8 cellular contexts compared by ENCODE assay signal in genomic region chr14:59126714-59127436, GRCh38.
DNase-seq lines count a peak whose midpoint lies in the region; ATAC-seq, FAIRE-seq and TF ChIP-seq lines count a peak whose summit lies in the region.

No MANE protein-coding gene starts in this region.

- H3K4me3 Mint-ChIP-seq in CD4-positive, alpha-beta memory T cell: no peak overlapping the region

- no peak overlapping the region for H3K27ac ChIP-seq in CD4-positive, alpha-beta memory T cell (ENCODE audit: low read depth, low read length)
- no peak overlapping the region for H3K27ac ChIP-seq in GM12878 (ENCODE audit: control insufficient read depth, insufficient read depth)
- no peak overlapping the region for H3K27ac ChIP-seq in smooth muscle cell (ENCODE audit: low read depth)

- no peaks in the 10 kb centered on the region for H3K9me3 ChIP-seq in CD4-positive, alpha-beta memory T cell (ENCODE audit: control insufficient read depth in 1 of 2, low read length in 2 of 2)
- no peaks in the 10 kb centered on the region for H3K9me3 ChIP-seq in GM12878 (replicated peaks; ENCODE audit: control insufficient read depth, insufficient read depth, low read length)
- H3K9me3 ChIP-seq in smooth muscle cell (replicated peaks; ENCODE audit: low read depth): no peaks in the 10 kb centered on the region

- H4K20me1 ChIP-seq in GM12878 (ENCODE audit: control insufficient read depth, insufficient read depth): no peaks in the 10 kb centered on the region; the same call in 1 of the 2 replicates
- no peaks in the 10 kb centered on the region for H4K20me1 ChIP-seq in smooth muscle cell (ENCODE audit: low read depth)

- no peak overlapping the region for H2AFZ ChIP-seq in GM12878 (ENCODE audit: control insufficient read depth, low read depth, low read length)
- H2AFZ ChIP-seq in smooth muscle cell (ENCODE audit: low read depth): no peak overlapping the region

- SMC1A ChIA-PET in GM12878 (lab: Charles Lee; ENCODE audit: uncharacterized antibody, unreplicated experiment): interaction anchor here (0.9 to 7.5 kb wide), 17 partner anchors 9 to 625 kb away, joined by 3 to 104 read pairs (median 3); partner anchors contain the start of gene DAAM1

- H3K36me3 ChIP-seq in CD4-positive, alpha-beta memory T cell (ENCODE audit: insufficient read depth, low read length): no peaks in the 10 kb centered on the region
- H3K36me3 ChIP-seq in GM12878 (ENCODE audit: control insufficient read depth in 2 of 2, insufficient read depth in 2 of 2, low read length in 1 of 2) (no peaks in the 10 kb centered on the region), smooth muscle cell (ENCODE audit: low read depth) (no peaks in the 10 kb centered on the region)

- TF ChIP-seq RAD21 in GM12878 (IDR thresholded peaks at IDR 0.05; ENCODE audit: insufficient read depth, low read depth, low read length): peak; percentile 94

- ATAC-seq in GM18511 (IDR thresholded peaks at IDR 0.05; ENCODE audit: unreplicated experiment): peak; percentile 80
- ATAC-seq in GM12878: peak; percentile 92

- CTCF ChIA-PET in CD4-positive, alpha-beta memory T cell (lab: Charles Lee; ENCODE audit: partially characterized antibody): interaction anchor here (0.7 to 5.0 kb wide), 14 partner anchors 9 to 626 kb away, joined by 3 to 78 read pairs (median 3); partner anchors contain the start of genes CCDC175 and DAAM1
- CTCF ChIA-PET in GM12878 (lab: Yijun Ruan, JAX): interaction anchor here (0.8 to 4.7 kb wide), 14 partner anchors 8 to 626 kb away, joined by 3 to 99 read pairs (median 5); no protein-coding TSS in a partner anchor

- peak in 4 of 5 donors; percentile 55 to 62 (median 61) for DNase-seq in CD4-positive, alpha-beta memory T cell
- peak; percentile 63 for DNase-seq in HT1080 (ENCODE audit: low read depth)
- DNase-seq in NOMO-1 treated with DMSO at 0.1 percent for 48 hours (lab: John Stamatoyannopoulos, UW; ENCODE audit: unreplicated experiment): peak; percentile 56
- DNase-seq in GM12878 (ENCODE audit: low read depth, low spot score): no peak
- peak; percentile 19 for DNase-seq in iPS DF 4.7 (ENCODE audit: extremely low read depth, low spot score)
- no peak for DNase-seq in smooth muscle cell (lab: John Stamatoyannopoulos, UW; ENCODE audit: unreplicated experiment)
- no peak for DNase-seq in GF-D8 (lab: John Stamatoyannopoulos, UW)

- H3K4me1 ChIP-seq in CD4-positive, alpha-beta memory T cell (ENCODE audit: insufficient read depth, low read length): no peaks in the 10 kb centered on the region
- H3K4me1 ChIP-seq in GM12878 (ENCODE audit: control insufficient read depth, insufficient read depth, low read length) (no peaks in the 10 kb centered on the region), smooth muscle cell (ENCODE audit: low read depth) (no peaks in the 10 kb centered on the region)

- H3K27me3 Mint-ChIP-seq in CD4-positive, alpha-beta memory T cell: peaks cover 13 to 19% of the 10 kb centered on the region in 2 donors

- no peaks in the 10 kb centered on the region for H3K27me3 ChIP-seq in CD4-positive, alpha-beta memory T cell (ENCODE audit: insufficient read depth, low read length)
- no peaks in the 10 kb centered on the region for H3K27me3 ChIP-seq in GM12878 (replicated peaks in 1 of 2; ENCODE audit: control insufficient read depth in 2 of 2, insufficient read depth in 2 of 2, low read length in 1 of 2)
- no peaks in the 10 kb centered on the region for H3K27me3 ChIP-seq in smooth muscle cell (ENCODE audit: low read depth)

- peak; percentile 64 to 87 (median 64) for TF ChIP-seq CTCF in GM12878 (IDR thresholded peaks at IDR 0.05 in 2 of 3, conservative IDR thresholded peaks at IDR 0.05 in 1 of 3; ENCODE audit: control insufficient read depth in 2 of 3, extremely low read depth in 1 of 3, insufficient read depth in 1 of 3, low read depth in 3 of 3, low read length in 3 of 3)
- peak; percentile 88 for TF ChIP-seq CTCF in smooth muscle cell (IDR thresholded peaks at IDR 0.05; ENCODE audit: borderline replicate concordance, insufficient read depth, poor library complexity, severe bottlenecking)

- intact Hi-C loops in CD4-positive, alpha-beta memory T cell (cut with micrococcal nuclease): loop anchor here (1.0 to 10.0 kb wide), 6 partner anchors 62 to 1057 kb away; partner anchors contain the start of gene CCDC175
- intact Hi-C loops in GM12878 (cut with micrococcal nuclease; ENCODE audit: unreplicated experiment): loop anchor here (1.0 to 2.0 kb wide), 6 partner anchors 128 to 449 kb away; partner anchors contain the start of gene CCDC175

- H3K4me1 Mint-ChIP-seq in CD4-positive, alpha-beta memory T cell: peaks cover 0 to 3% (median 0%) of the 10 kb centered on the region in 4 donors

- no peaks in the 10 kb centered on the region for H3F3A ChIP-seq in smooth muscle cell (ENCODE audit: low read depth)

- H3K4me2 ChIP-seq in GM12878 (ENCODE audit: control insufficient read depth, insufficient read depth) (no peak overlapping the region), smooth muscle cell (no peak overlapping the region)

- RAD21 ChIA-PET in GM12878 (lab: Charles Lee; ENCODE audit: unreplicated experiment): interaction anchor here (0.6 to 4.5 kb wide), 5 partner anchors 63 to 317 kb away, joined by 3 to 45 read pairs (median 8); no protein-coding TSS in a partner anchor

- WGBS in GM12878 (ENCODE audit: insufficient coverage, insufficient replicate concordance, low lambda C conversion rate, missing lambda C conversion rate): 26% methylated on average over 4 of the region's 4 CpGs
- WGBS in smooth muscle cell (ENCODE audit: low lambda C conversion rate): 42% methylated on average over 4 of the region's 4 CpGs

- TF ChIP-seq EP300 in GM12878 (IDR thresholded peaks at IDR 0.05; ENCODE audit: borderline replicate concordance in 1 of 2, control insufficient read depth in 1 of 2, low read depth in 2 of 2, low read length in 2 of 2): no peak

- H3K36me3 Mint-ChIP-seq in CD4-positive, alpha-beta memory T cell: no peaks in the 10 kb centered on the region

- no peak for TF ChIP-seq POLR2A in GM12878 (IDR thresholded peaks at IDR 0.05; ENCODE audit: low read depth, low read length)

- H3K27ac Mint-ChIP-seq in CD4-positive, alpha-beta memory T cell: no peak overlapping the region

- H3K9me3 Mint-ChIP-seq in CD4-positive, alpha-beta memory T cell: no peaks in the 10 kb centered on the region

- no peak overlapping the region for H3K4me3 ChIP-seq in CD4-positive, alpha-beta memory T cell (ENCODE audit: low read length in 2 of 2)
- H3K4me3 ChIP-seq in GM12878: no peak overlapping the region
- no peak overlapping the region for H3K4me3 ChIP-seq in smooth muscle cell

- in situ Hi-C loops in GM12878 (cut with MboI): loop anchor here (5.0 kb wide), 2 partner anchors 315 to 450 kb away; partner anchors contain the start of gene CCDC175

- H3K79me2 ChIP-seq in GM12878 (ENCODE audit: control insufficient read depth, insufficient read depth, low read length): no peaks in the 10 kb centered on the region
- H3K79me2 ChIP-seq in smooth muscle cell (ENCODE audit: low read depth): no peaks in the 10 kb centered on the region

- H3K9ac ChIP-seq in GM12878 (ENCODE audit: control insufficient read depth, insufficient read depth, low read length) (no peak overlapping the region), smooth muscle cell (ENCODE audit: low read depth) (no peak overlapping the region)

- peak; percentile 99 for FAIRE-seq in GM12878 (lab: Jason Lieb, UNC)

- BruUV-seq in GM12878 (replicated peaks; lab: Mats Ljungman, UMichigan): no TSS peak

- POLR2A ChIA-PET in CD4-positive, alpha-beta memory T cell (lab: Charles Lee; ENCODE audit: partially characterized antibody): interaction anchor here (1.0 kb wide), 1 partner anchor 62 kb away, joined by 3 read pairs; no protein-coding TSS in a partner anchor
- POLR2A ChIA-PET in GM12878 (lab: Charles Lee): no interaction called here

TF ChIP-seq in GM12878, 131 proteins besides CTCF, POLR2A, EP300 and RAD21:
- TF ChIP-seq CHD4 (IDR thresholded peaks at IDR 0.05) (no peak), HDAC6 (IDR thresholded peaks at IDR 0.05; ENCODE audit: unreplicated experiment) (no peak), PAX5 (IDR thresholded peaks at IDR 0.05; ENCODE audit: borderline replicate concordance, low read depth, low read length) (no peak), CREM (IDR thresholded peaks at IDR 0.05; ENCODE audit: low read depth) (no peak), SMC3 (IDR thresholded peaks at IDR 0.05; ENCODE audit: borderline replicate concordance, low read length) (peak; percentile 95), RB1 (IDR thresholded peaks at IDR 0.05; ENCODE audit: borderline replicate concordance) (0 out of 2 replicates have a peak, but pooled peaks have one; percentile 40), SREBF2 (IDR thresholded peaks at IDR 0.05; ENCODE audit: low read length) (no peak), YY1 (IDR thresholded peaks at IDR 0.05; ENCODE audit: low read depth, low read length) (peak; percentile 70), CREB1 (IDR thresholded peaks at IDR 0.05; ENCODE audit: low read depth) (0 out of 2 replicates have a peak, but pooled peaks have one; percentile 25)
- TF ChIP-seq, protein P1, sequence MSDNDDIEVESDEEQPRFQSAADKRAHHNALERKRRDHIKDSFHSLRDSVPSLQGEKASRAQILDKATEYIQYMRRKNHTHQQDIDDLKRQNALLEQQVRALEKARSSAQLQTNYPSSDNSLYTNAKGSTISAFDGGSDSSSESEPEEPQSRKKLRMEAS (IDR thresholded peaks at IDR 0.05; ENCODE audit: low read depth, low read length): no peak

Comparison
In these comparisons a context has a peak if more than half of its experiments do, and no peak if none do; other contexts are left out.
1. DNase-seq: peak in CD4-positive, alpha-beta memory T cell (4 of 5), HT1080 (single experiment), NOMO-1 treated with DMSO at 0.1 percent for 48 hours (single experiment) and iPS DF 4.7 (single experiment); none in GM12878 (single experiment), smooth muscle cell (single experiment) and GF-D8 (single experiment).